Comparison of ENCODE assay signal across 11 cellular contexts in genomic region chr18:8685141-8685913, GRCh38. TPM values are rescaled to one million over a fixed set of nuclear protein-coding genes. Genes with fewer than 3 reads are reported as not detected.
DNase-seq lines count a peak whose midpoint lies in the region; ATAC-seq and TF ChIP-seq lines count a peak whose summit lies in the region.
"Had no signal": no experiment of that assay in that cellular context is flagged by ENCODE, and none has a peak within 500 bp of the region (broad histone marks: within the 10 kb centered on the region; RNA-seq: fewer than 3 reads in every experiment).

No MANE protein-coding gene starts in this region.

- H3K36me3 Mint-ChIP-seq in activated naive CD4-positive, alpha-beta T cell treated with anti-CD3 and anti-CD28 coated beads, Interleukin-2, amount 50 U/mL, for 72 hours = no peaks in the 10 kb centered on the region

- H3K27ac Mint-ChIP-seq in activated naive CD4-positive, alpha-beta T cell treated with anti-CD3 and anti-CD28 coated beads, Interleukin-2, amount 50 U/mL, for 72 hours = no peak overlapping the region

- ATAC-seq in HG02759 (IDR thresholded peaks at IDR 0.05; ENCODE audit: unreplicated experiment) (no peak), HG02970 (IDR thresholded peaks at IDR 0.05; ENCODE audit: low FRiP score, unreplicated experiment) (no peak)
- ATAC-seq in activated naive CD4-positive, alpha-beta T cell treated with anti-CD3 and anti-CD28 coated beads, Interleukin-2, amount 50 U/mL, for 72 hours = no peak
- ATAC-seq: HCT116, SK-N-SH treated with all-trans-retinoic acid at 6 μM for 48 hours had no signal

- no peak for TF ChIP-seq CTCF in astrocyte of the spinal cord (IDR thresholded peaks at IDR 0.05; ENCODE audit: low read depth, low read length)

- DNase-seq in COR-L47 (lab: John Stamatoyannopoulos, UW) (peak; percentile 79), NCI-H187 (lab: John Stamatoyannopoulos, UW) (peak; percentile 45 to 65), astrocyte of the spinal cord (ENCODE audit: low read depth, low spot score) (peak; percentile 78), islet precursor cell (peak; percentile 63)
- DNase-seq in stimulated activated CD4-positive, alpha-beta T cell treated with anti-CD3 and anti-CD28 coated beads, Interleukin-2, amount 100 ng/mL, for 48 hours = no peak
- DNase-seq in activated naive CD4-positive, alpha-beta T cell treated with anti-CD3 and anti-CD28 coated beads, Interleukin-2, amount 50 U/mL, for 72 hours (ENCODE audit: low spot score in 2 of 2) = no peak
- DNase-seq: BE2C had no signal

- no peak overlapping the region for H3K4me3 ChIP-seq in astrocyte of the spinal cord (ENCODE audit: low read depth, low read length)

- in situ Hi-C loops in astrocyte of the spinal cord (cut with HindIII; ENCODE audit: low sequenced_read_pairs) = no loop called here

- H3K9me3 Mint-ChIP-seq in activated naive CD4-positive, alpha-beta T cell treated with anti-CD3 and anti-CD28 coated beads, Interleukin-2, amount 50 U/mL, for 72 hours = no peaks in the 10 kb centered on the region

RNA-seq across cellular contexts. Expression of gene MTCL1, which starts 20.0 kb away (rescaled TPM):
- under 1 TPM; 0.06 to 0.66 TPM for total RNA-seq in activated naive CD4-positive, alpha-beta T cell treated with anti-CD3 and anti-CD28 coated beads, Interleukin-2, amount 50 U/mL, for 72 hours

Comparison
In these comparisons a context has a peak if more than half of its experiments do, and no peak if none do; other contexts are left out.
1. DNase-seq: peak in COR-L47 (single experiment), NCI-H187 (2 of 2), astrocyte of the spinal cord (single experiment) and islet precursor cell (single experiment); none in stimulated activated CD4-positive, alpha-beta T cell treated with anti-CD3 and anti-CD28 coated beads, Interleukin-2, amount 100 ng/mL, for 48 hours (0 of 2) and activated naive CD4-positive, alpha-beta T cell treated with anti-CD3 and anti-CD28 coated beads, Interleukin-2, amount 50 U/mL, for 72 hours (0 of 2).